ENCODE assay signal across 7 cellular contexts in the genomic region with DNA sequence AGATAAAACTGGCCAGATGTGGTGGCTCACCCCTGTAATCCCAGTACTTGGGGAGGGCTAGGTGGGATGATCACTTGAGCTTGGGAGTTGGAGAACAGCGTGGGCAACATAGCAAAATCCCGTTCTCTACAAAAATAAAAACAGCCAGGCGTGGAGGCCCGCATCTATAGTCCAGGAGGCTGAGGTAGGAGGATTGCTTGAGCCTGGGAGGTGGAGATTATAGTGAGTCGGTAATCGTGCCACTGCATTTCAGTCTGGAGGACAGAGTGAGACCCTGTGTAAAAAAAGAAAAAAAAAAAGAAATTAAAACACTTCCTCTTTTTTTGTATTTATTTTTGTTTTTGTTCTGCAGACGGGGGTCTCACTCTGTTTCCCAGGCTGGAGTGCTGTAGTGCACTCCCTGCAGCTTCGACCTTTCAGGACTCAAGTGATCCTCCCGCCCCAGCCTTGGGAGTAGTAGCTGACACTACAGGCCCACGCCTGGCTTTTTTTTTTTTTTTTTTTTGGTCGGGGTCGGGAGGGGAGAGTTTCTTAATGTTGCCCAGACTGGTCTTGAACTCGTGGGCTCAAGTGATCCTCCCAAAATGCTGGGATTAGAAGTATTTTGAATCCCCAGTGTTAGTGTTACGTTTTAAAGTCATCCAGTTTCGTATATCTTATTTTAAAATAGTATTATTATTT. TPM values are rescaled to one million over a fixed set of nuclear protein-coding genes. Genes with fewer than 3 reads are reported as not detected.
DNase-seq lines count a peak whose midpoint lies in the region; ATAC-seq and TF ChIP-seq lines count a peak whose summit lies in the region.

No MANE protein-coding gene starts in this region.

- peak overlapping the region; percentile 73 for H3K4me3 Mint-ChIP-seq in activated B cell treated with CpG ODN at 0.5 μM for 24 hours
- H3K4me3 Mint-ChIP-seq in stimulated activated effector memory CD8-positive, alpha-beta T cell treated with anti-CD3 and anti-CD28 coated beads, Interleukin-12 subunit alpha, Interleukin-12 subunit beta, amount 100 ng/mL, for 72 hours, result peak overlapping the region; percentile 92

- H3K36me3 ChIP-seq in iPS DF 6.9 (ENCODE audit: control insufficient read depth, insufficient read depth, low read length), result no peaks in the 10 kb centered on the region

- H3K4me1 ChIP-seq in iPS DF 6.9 (ENCODE audit: control insufficient read depth, insufficient read depth, low read length), result peaks cover 2% of the 10 kb centered on the region; the same call in 1 of the 2 replicates

- intact Hi-C loops in activated B cell treated with CpG ODN at 0.5 μM for 24 hours (cut with micrococcal nuclease), result loop anchor here (5.0 kb wide), 2 partner anchors 195 to 435 kb away; a partner anchor contains a TSS
- intact Hi-C loops in sciatic nerve (cut with DNase I), result no loop called here

- H3K27ac ChIP-seq in iPS DF 6.9 (ENCODE audit: low read length), result no peak overlapping the region

- CTCF ChIA-PET in HEK293T (lab: Yijun Ruan, JAX), result interaction anchor here (1.0 kb wide), 1 partner anchor 65 kb away, joined by 3 read pairs; no protein-coding TSS in a partner anchor
- CTCF ChIA-PET in activated B cell treated with CpG ODN at 0.5 μM for 24 hours (lab: Charles Lee), result no interaction called here

- no peaks in the 10 kb centered on the region for H3K9me3 Mint-ChIP-seq in activated B cell treated with CpG ODN at 0.5 μM for 24 hours
- no peaks in the 10 kb centered on the region for H3K9me3 Mint-ChIP-seq in stimulated activated effector memory CD8-positive, alpha-beta T cell treated with anti-CD3 and anti-CD28 coated beads, Interleukin-12 subunit alpha, Interleukin-12 subunit beta, amount 100 ng/mL, for 72 hours

- peak overlapping the region; percentile 31; the same call in 1 of the 2 replicates for H3K4me3 ChIP-seq in iPS DF 6.9 (ENCODE audit: low read length)

- POLR2A ChIA-PET in HEK293T (lab: Yijun Ruan, JAX) (interaction anchor here (0.8 to 3.0 kb wide), 3 partner anchors 9 to 64 kb away, joined by 3 to 19 read pairs (median 3); a partner anchor contains a TSS), activated B cell treated with CpG ODN at 0.5 μM for 24 hours (lab: Charles Lee) (interaction anchor here (0.6 to 7.8 kb wide), 8 partner anchors 10 to 997 kb away, joined by 3 to 144 read pairs (median 4); a partner anchor contains a TSS)

- no peaks in the 10 kb centered on the region for H3K27me3 Mint-ChIP-seq in activated B cell treated with CpG ODN at 0.5 μM for 24 hours

- DNase-seq in HEK293T (ENCODE audit: extremely low spot score), result no peak
- no peak for DNase-seq in activated B cell treated with CpG ODN at 0.5 μM for 24 hours
- no peak for DNase-seq in iPS DF 6.9 (ENCODE audit: low read depth, low spot score)
- no peak for DNase-seq in stimulated activated effector memory CD8-positive, alpha-beta T cell treated with anti-CD3 and anti-CD28 coated beads, Interleukin-12 subunit alpha, Interleukin-12 subunit beta, amount 100 ng/mL, for 72 hours (ENCODE audit: low spot score in 2 of 2)
- DNase-seq in NCI-H226, result no peak
- DNase-seq in sciatic nerve (ENCODE audit: low spot score), result no peak
- no peak for DNase-seq in stimulated activated naive CD4-positive, alpha-beta T cell (lab: John Stamatoyannopoulos, UW)

- H3K27me3 ChIP-seq in iPS DF 6.9 (ENCODE audit: control insufficient read depth, insufficient read depth, low read length), result no peaks in the 10 kb centered on the region

- peaks cover 42% of the 10 kb centered on the region for H3K4me1 Mint-ChIP-seq in activated B cell treated with CpG ODN at 0.5 μM for 24 hours
- peaks cover 34% of the 10 kb centered on the region for H3K4me1 Mint-ChIP-seq in stimulated activated effector memory CD8-positive, alpha-beta T cell treated with anti-CD3 and anti-CD28 coated beads, Interleukin-12 subunit alpha, Interleukin-12 subunit beta, amount 100 ng/mL, for 72 hours

- WGBS in iPS DF 6.9 (ENCODE audit: insufficient coverage, insufficient read length), result no CpG with 5 or more reads among the region's 15 CpGs

- no peak for ATAC-seq in activated B cell treated with CpG ODN at 0.5 μM for 24 hours (ENCODE audit: low read depth)
- no peak for ATAC-seq in stimulated activated effector memory CD8-positive, alpha-beta T cell treated with anti-CD3 and anti-CD28 coated beads, Interleukin-12 subunit alpha, Interleukin-12 subunit beta, amount 100 ng/mL, for 72 hours
- ATAC-seq in sciatic nerve, result no peak

- peak overlapping the region; percentile 78 for H3K27ac Mint-ChIP-seq in activated B cell treated with CpG ODN at 0.5 μM for 24 hours
- peak overlapping the region; percentile 96 for H3K27ac Mint-ChIP-seq in stimulated activated effector memory CD8-positive, alpha-beta T cell treated with anti-CD3 and anti-CD28 coated beads, Interleukin-12 subunit alpha, Interleukin-12 subunit beta, amount 100 ng/mL, for 72 hours

- no peaks in the 10 kb centered on the region for H3K9me3 ChIP-seq in iPS DF 6.9 (ENCODE audit: control insufficient read depth, insufficient read depth, low read length)

- no peak for TF ChIP-seq CTCF in activated B cell treated with CpG ODN at 0.5 μM for 24 hours (IDR thresholded peaks at IDR 0.05)

- H3K36me3 Mint-ChIP-seq in activated B cell treated with CpG ODN at 0.5 μM for 24 hours (ENCODE audit: low read depth), result peaks cover 15% of the 10 kb centered on the region
- H3K36me3 Mint-ChIP-seq in stimulated activated effector memory CD8-positive, alpha-beta T cell treated with anti-CD3 and anti-CD28 coated beads, Interleukin-12 subunit alpha, Interleukin-12 subunit beta, amount 100 ng/mL, for 72 hours, result peaks cover 59% of the 10 kb centered on the region

TF ChIP-seq in HEK293T, 16 proteins besides CTCF, POLR2A, EP300 and RAD21:
- peak; percentile 56 for TF ChIP-seq ZNF384 (IDR thresholded peaks at IDR 0.05)
- TF ChIP-seq, protein P1, sequence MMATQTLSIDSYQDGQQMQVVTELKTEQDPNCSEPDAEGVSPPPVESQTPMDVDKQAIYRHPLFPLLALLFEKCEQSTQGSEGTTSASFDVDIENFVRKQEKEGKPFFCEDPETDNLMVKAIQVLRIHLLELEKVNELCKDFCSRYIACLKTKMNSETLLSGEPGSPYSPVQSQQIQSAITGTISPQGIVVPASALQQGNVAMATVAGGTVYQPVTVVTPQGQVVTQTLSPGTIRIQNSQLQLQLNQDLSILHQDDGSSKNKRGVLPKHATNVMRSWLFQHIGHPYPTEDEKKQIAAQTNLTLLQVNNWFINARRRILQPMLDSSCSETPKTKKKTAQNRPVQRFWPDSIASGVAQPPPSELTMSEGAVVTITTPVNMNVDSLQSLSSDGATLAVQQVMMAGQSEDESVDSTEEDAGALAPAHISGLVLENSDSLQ (IDR thresholded peaks at IDR 0.05), result no peak
- TF ChIP-seq L3MBTL2 (conservative IDR thresholded peaks at IDR 0.05), result no peak
- no peak for TF ChIP-seq ARNT (IDR thresholded peaks at IDR 0.05)
- no peak for TF ChIP-seq HDGF (IDR thresholded peaks at IDR 0.05; ENCODE audit: borderline replicate concordance)

RNA-seq across cellular contexts. Expression of a gene that starts 1.5 kb away (rescaled TPM):
- 199 and 206 TPM in 2 replicates for total RNA-seq in activated B cell treated with CpG ODN at 0.5 μM for 24 hours
- 189 TPM for total RNA-seq in sciatic nerve

RNA-seq across cellular contexts. Expression of a gene that starts 12.8 kb away (rescaled TPM):
- total RNA-seq in activated B cell treated with CpG ODN at 0.5 μM for 24 hours, result 10.6 and 13.6 TPM in 2 replicates
- total RNA-seq in sciatic nerve, result 6.7 TPM

RNA-seq across cellular contexts. Expression of a gene that starts 51.1 kb away (rescaled TPM):
- total RNA-seq in activated B cell treated with CpG ODN at 0.5 μM for 24 hours (24.9 and 28.3 TPM in 2 replicates), sciatic nerve (34.4 TPM)
